In genomic region chr2:42494434-42495233, GRCh38 we compare ENCODE assay signal across 8 cellular contexts. TPM values are rescaled to one million over a fixed set of nuclear protein-coding genes. Genes with fewer than 3 reads are reported as not detected.
A peak's percentile ranks its signal among the peaks of the same experiment; 100 is the strongest.
DNase-seq lines count a peak whose midpoint lies in the region; ATAC-seq and TF ChIP-seq lines count a peak whose summit lies in the region.

No MANE protein-coding gene starts in this region.

- peak overlapping the region; percentile 93 to 94 for H3K4me3 ChIP-seq in Panc1 (ENCODE audit: low read depth in 2 of 2, low read length in 2 of 2)
- peak overlapping the region; percentile 54 for H3K4me3 ChIP-seq in fibroblast of pulmonary artery (replicated peaks; ENCODE audit: low read depth, low read length)
- peak overlapping the region; percentile 93 for H3K4me3 ChIP-seq in neural cell (ENCODE audit: low read length)

- peak overlapping the region; percentile 74 for H3K4me2 ChIP-seq in neural cell (ENCODE audit: low read length)

- H3K79me2 ChIP-seq in neural cell (replicated peaks; ENCODE audit: insufficient read depth, low read length): no peaks in the 10 kb centered on the region

- intact Hi-C loops in Panc1 (cut with micrococcal nuclease; ENCODE audit: unreplicated experiment): loop anchor here (2.0 kb wide), 1 partner anchor 168 kb away; no protein-coding TSS in a partner anchor

- DNase-seq in DMS114 treated with DMSO at 0.1 percent for 48 hours (lab: John Stamatoyannopoulos, UW; ENCODE audit: unreplicated experiment) (peak; percentile 82), Panc1 (ENCODE audit: low read depth, low spot score) (peak; percentile 83), activated T-helper 1 cell treated with Interleukin-2 at 50 U/mL for 16 hours (ENCODE audit: low read depth) (peak; percentile 45), fibroblast of pulmonary artery (ENCODE audit: low read depth) (peak; percentile 84)
- DNase-seq in stimulated activated naive CD8-positive, alpha-beta T cell treated with anti-CD3 and anti-CD28 coated beads, Interleukin-15, Interleukin-2, amounts not matched to agents 100 U/mL and 50 U/mL, for 24 hours: peak; percentile 82

- in situ Hi-C loops in Panc1 (cut with HindIII; ENCODE audit: low pct_unique_long_range_greater_than_20kb, low sequenced_read_pairs): no loop called here

- H3K9me3 ChIP-seq in KOPT-K1 (ENCODE audit: insufficient read depth, low read length, poor library complexity, severe bottlenecking) (no peaks in the 10 kb centered on the region), Panc1 (ENCODE audit: control insufficient read depth, insufficient read depth, low read depth, low read length) (no peaks in the 10 kb centered on the region), neural cell (ENCODE audit: low read length) (no peaks in the 10 kb centered on the region)

- peaks cover 24% of the 10 kb centered on the region for H3K4me1 ChIP-seq in Panc1 (ENCODE audit: control insufficient read depth, insufficient read depth, low read length)

- CTCF ChIA-PET in Panc1 (lab: Charles Lee): interaction anchor here (0.6 to 0.9 kb wide), 2 partner anchors 109 to 115 kb away, joined by 3 to 4 read pairs; no protein-coding TSS in a partner anchor

- H3K27me3 ChIP-seq in Panc1 (ENCODE audit: control insufficient read depth, insufficient read depth, low read length) (no peaks in the 10 kb centered on the region), neural cell (ENCODE audit: insufficient read depth, low read depth, low read length) (peaks cover 31% of the 10 kb centered on the region)

- H3K36me3 ChIP-seq in KOPT-K1 (ENCODE audit: insufficient read depth, low read length) (no peaks in the 10 kb centered on the region), Panc1 (ENCODE audit: control insufficient read depth, insufficient read depth, low read length) (no peaks in the 10 kb centered on the region), neural cell (ENCODE audit: insufficient read depth, low read length) (no peaks in the 10 kb centered on the region)

- H4K20me1 ChIP-seq in neural cell (ENCODE audit: insufficient read depth): no peaks in the 10 kb centered on the region

- ATAC-seq in GM21717 (IDR thresholded peaks at IDR 0.05; ENCODE audit: unreplicated experiment): peak; percentile 79
- peak; percentile 73 for ATAC-seq in Panc1
- ATAC-seq in stimulated activated naive CD8-positive, alpha-beta T cell treated with anti-CD3 and anti-CD28 coated beads, Interleukin-15, Interleukin-2, amounts not matched to agents 100 U/mL and 50 U/mL, for 24 hours: peak; percentile 62

- POLR2A ChIA-PET in Panc1 (lab: Charles Lee): no interaction called here

- TF ChIP-seq CTCF in Panc1 (IDR thresholded peaks at IDR 0.05) (peak; percentile 94), fibroblast of pulmonary artery (IDR thresholded peaks at IDR 0.05; ENCODE audit: low read length, missing control alignments) (peak; percentile 93), neural cell (IDR thresholded peaks at IDR 0.05; ENCODE audit: poor library complexity, severe bottlenecking) (peak; percentile 90)

- TF ChIP-seq RAD21 in neural cell (conservative IDR thresholded peaks at IDR 0.05): peak; percentile 79

- peak overlapping the region; percentile 74 for H3K27ac ChIP-seq in KOPT-K1 (ENCODE audit: low read depth, low read length, poor library complexity, severe bottlenecking)
- H3K27ac ChIP-seq in Panc1 (ENCODE audit: low read length): peak overlapping the region; percentile 83
- peak overlapping the region; percentile 19 for H3K27ac ChIP-seq in neural cell (ENCODE audit: low read length)

- no peak for TF ChIP-seq EP300 in neural cell (conservative IDR thresholded peaks at IDR 0.05; ENCODE audit: poor library complexity, severe bottlenecking)

- H3K9ac ChIP-seq in neural cell (ENCODE audit: low read length): peak overlapping the region; percentile 60

- H2AFZ ChIP-seq in neural cell (ENCODE audit: low read depth, low read length): peak overlapping the region; percentile 21

- H3F3A ChIP-seq in neural cell (ENCODE audit: insufficient read depth, low read length, poor library complexity, severe bottlenecking): no peaks in the 10 kb centered on the region

- no TSS peak for BruUV-seq in Panc1 (replicated peaks; lab: Mats Ljungman, UMichigan)

- H3K9me2 ChIP-seq in neural cell (ENCODE audit: insufficient read depth, low read length): no peaks in the 10 kb centered on the region

TF ChIP-seq in neural cell, 6 proteins besides CTCF, POLR2A, EP300 and RAD21:
- TF ChIP-seq EZH2 (IDR thresholded peaks at IDR 0.05; ENCODE audit: borderline replicate concordance, insufficient read depth, low read length, poor library complexity, severe bottlenecking) (no peak), SMC3 (conservative IDR thresholded peaks at IDR 0.05; ENCODE audit: poor library complexity) (peak; percentile 86), POLR2AphosphoS5 (IDR thresholded peaks at IDR 0.05) (no peak), TAF1 (IDR thresholded peaks at IDR 0.05; ENCODE audit: low read depth) (peak; percentile 42), MXI1 (conservative IDR thresholded peaks at IDR 0.05; ENCODE audit: poor library complexity, severe bottlenecking) (peak; percentile 39), REST (IDR thresholded peaks at IDR 0.05; ENCODE audit: borderline replicate concordance) (no peak)

RNA-seq across cellular contexts. Expression of gene KCNG3, which starts 0.9 kb away (rescaled TPM):
- total RNA-seq in Panc1 (2021; ENCODE audit: unreplicated experiment): 4.3 TPM
- polyA plus RNA-seq in Panc1 (2012; ENCODE audit: insufficient read length): 1.5 TPM
- 0.74 and 1.1 TPM in 2 replicates for polyA plus RNA-seq in neural cell
- 4.5 and 5.4 TPM in 2 replicates for polyA minus RNA-seq in neural cell

Comparison
In these comparisons a context has a peak if more than half of its experiments do, and no peak if none do; other contexts are left out.
1. Peak in every context shown above with its lines: DNase-seq, ATAC-seq, H3K4me3 ChIP-seq and H3K27ac ChIP-seq.
2. H3K27ac ChIP-seq: peak in every context shown above with its lines; median percentile 83 in Panc1; 74 in KOPT-K1; 19 in neural cell.